Comparison of ENCODE assay signal across 8 cellular contexts in genomic region chr6:35731736-35732532, GRCh38. TPM values are rescaled to one million over a fixed set of nuclear protein-coding genes. Genes with fewer than 3 reads are reported as not detected.
DNase-seq lines count a peak whose midpoint lies in the region; ATAC-seq, FAIRE-seq and TF ChIP-seq lines count a peak whose summit lies in the region.

No MANE protein-coding gene starts in this region.

- peaks cover 54% of the 10 kb centered on the region for H3K4me1 Mint-ChIP-seq in central memory CD8-positive, alpha-beta T cell

- no peaks in the 10 kb centered on the region for H3K36me3 ChIP-seq in kidney (ENCODE audit: control insufficient read depth in 1 of 2, insufficient read depth in 2 of 2, low read length in 2 of 2)

- peak overlapping the region; percentile 84 for H3K4me3 Mint-ChIP-seq in central memory CD8-positive, alpha-beta T cell

- DNase-seq in SIG-M5 treated with dmso at 0.1 percent for 504 hours (lab: John Stamatoyannopoulos, UW; ENCODE audit: unreplicated experiment) (peak; percentile 70), SIG-M5 (lab: John Stamatoyannopoulos, UW) (no peak), NCI-H2171 (lab: John Stamatoyannopoulos, UW) (peak; percentile 94), kidney (peak; percentile 99)
- DNase-seq in central memory CD8-positive, alpha-beta T cell (ENCODE audit: low spot score in 2 of 2), result peak; percentile 87
- peak; percentile 90 to 95 (median 94) for DNase-seq in stimulated activated CD4-positive, alpha-beta T cell treated with anti-CD3 and anti-CD28 coated beads, Interleukin-12 subunit alpha, Interleukin-12 subunit beta, amount 100 ng/mL, for 48 hours (ENCODE audit: low read depth in 2 of 3, low spot score in 1 of 3)

- no peak for TF ChIP-seq CTCF in kidney (IDR thresholded peaks at IDR 0.05; ENCODE audit: borderline replicate concordance, extremely low read depth, insufficient read depth)

- H3K36me3 Mint-ChIP-seq in central memory CD8-positive, alpha-beta T cell (ENCODE audit: insufficient read depth), result peaks cover 16% of the 10 kb centered on the region

- intact Hi-C loops in kidney (cut with DNase I), result no loop called here

- H3K27ac ChIP-seq in kidney (ENCODE audit: low read depth in 2 of 2, low read length in 2 of 2), result peak overlapping the region; percentile 92 to 96

- peak; percentile 43 for ATAC-seq in HG02938 (IDR thresholded peaks at IDR 0.05; ENCODE audit: unreplicated experiment)
- peak; percentile 39 to 50 for ATAC-seq in activated CD4-positive, CD25-positive, alpha-beta regulatory T cell treated with anti-CD3 and anti-CD28 coated beads, Interleukin-2, amount 50 U/mL, for 24 hours
- peak; percentile 56 for ATAC-seq in central memory CD8-positive, alpha-beta T cell (replicated peaks; ENCODE audit: extremely low read depth, poor library complexity, severe bottlenecking)

- no peak for FAIRE-seq in kidney (lab: Jason Lieb, UNC)

- H3K27ac Mint-ChIP-seq in central memory CD8-positive, alpha-beta T cell (ENCODE audit: low read depth), result peak overlapping the region; percentile 74

- H3K27me3 Mint-ChIP-seq in central memory CD8-positive, alpha-beta T cell, result no peaks in the 10 kb centered on the region

- peak overlapping the region; percentile 42 to 70 for H3K4me3 ChIP-seq in kidney (ENCODE audit: low read length in 2 of 2)

- peak overlapping the region in 1 of 2 donors; percentile 80 for H3K9ac ChIP-seq in kidney (ENCODE audit: low read length in 2 of 2)

- no peaks in the 10 kb centered on the region for H3K9me3 Mint-ChIP-seq in central memory CD8-positive, alpha-beta T cell

- H3K4me1 ChIP-seq in kidney (ENCODE audit: control insufficient read depth in 1 of 2, insufficient read depth in 1 of 2, low read depth in 1 of 2, low read length in 2 of 2), result peaks cover 41 to 43% of the 10 kb centered on the region in 2 donors

- H3K9me3 ChIP-seq in kidney (ENCODE audit: control insufficient read depth in 1 of 2, low read length in 2 of 2), result no peaks in the 10 kb centered on the region

RNA-seq across cellular contexts. Expression of gene ARMC12, which starts 4.9 kb away (rescaled TPM):
- total RNA-seq in kidney, result 0.47 TPM
- polyA plus RNA-seq in kidney (ENCODE audit: insufficient read depth, low read depth, low replicate concordance), result 0.69 TPM

RNA-seq across cellular contexts. Expression of gene FKBP5, which starts 43.2 kb away (rescaled TPM):
- 267 TPM for total RNA-seq in kidney
- 45.6 TPM for polyA plus RNA-seq in kidney (ENCODE audit: insufficient read depth, low read depth, low replicate concordance)

RNA-seq across cellular contexts. Expression of gene CLPSL2, which starts 44.5 kb away (rescaled TPM):
- total RNA-seq in kidney, result not detected
- not detected for polyA plus RNA-seq in kidney (ENCODE audit: insufficient read depth, low read depth, low replicate concordance)

RNA-seq across cellular contexts. Expression of gene CLPSL1, which starts 48.9 kb away (rescaled TPM):
- total RNA-seq in kidney, result not detected
- not detected for polyA plus RNA-seq in kidney (ENCODE audit: insufficient read depth, low read depth, low replicate concordance)
